ENCODE assay signal across 27 cellular contexts in genomic region chr10:83612746-83613145, GRCh38.
"Had no signal": no experiment of that assay in that cellular context is flagged by ENCODE, and none has a peak within 500 bp of the region (broad histone marks: within the 10 kb centered on the region; RNA-seq: fewer than 3 reads in every experiment).

No MANE protein-coding gene starts in this region.

- DNase-seq: activated CD4-positive, alpha-beta T cell treated with anti-CD3 and anti-CD28 coated beads for 48 hours; activated CD4-positive, alpha-beta T cell treated with anti-CD3 and anti-CD28 coated beads, Interleukin-2, amount 50 U/mL, for 4 hours; activated CD4-positive, CD25-positive, alpha-beta regulatory T cell treated with anti-CD3 and anti-CD28 coated beads, Interleukin-2, amount 50 U/mL, for 72 hours; activated CD8-positive, alpha-beta memory T cell treated with anti-CD3 and anti-CD28 coated beads, Interleukin-2, amount 10 ng/mL, durations not matched to agents 7 days and 5 days; activated effector memory CD4-positive, alpha-beta T cell treated with Interleukin-2 at 50 U/mL for 16 hours; activated naive CD4-positive, alpha-beta T cell treated with Interleukin-2 at 50 U/mL for 16 hours; activated naive CD8-positive, alpha-beta T cell treated with anti-CD3 and anti-CD28 coated beads, Interleukin-2, amount 50 U/mL, for 24 hours; activated T-cell treated with anti-CD3 and anti-CD28 coated beads, Interleukin-2, amount 50 U/mL, for 24 hours; central memory CD4-positive, alpha-beta T cell; Karpas-422; NCI-H1105 treated with DMSO at 0.1 percent for 48 hours; NCI-H146; NCI-H187 treated with DMSO at 0.1 percent for 48 hours; NCI-H2081 treated with DMSO at 0.1 percent for 48 hours; NCI-H2171 treated with DMSO at 0.1 percent for 48 hours; NCI-H226; NCI-H526; NCI-H82; PC-3; SHP77 had no signal

- H3K27me3 ChIP-seq: ascending aorta, brain microvascular endothelial cell had no signal

- H3K27ac ChIP-seq: ascending aorta had no signal

- ATAC-seq: activated CD8-positive, alpha-beta memory T cell treated with anti-CD3 and anti-CD28 coated beads, Interleukin-2, amount 10 ng/mL, durations not matched to agents 7 days and 5 days; activated naive CD4-positive, alpha-beta T cell treated with anti-CD3 and anti-CD28 coated beads, Interleukin-2, amount 50 U/mL, for 72 hours; activated naive CD8-positive, alpha-beta T cell treated with anti-CD3 and anti-CD28 coated beads, Interleukin-2, amount 50 U/mL, for 24 hours; K562; PC-3; WTC11 had no signal

- H3K9me3 ChIP-seq: ascending aorta had no signal

- H3K4me1 ChIP-seq: ascending aorta had no signal

- H3K4me3 Mint-ChIP-seq: activated CD8-positive, alpha-beta memory T cell treated with anti-CD3 and anti-CD28 coated beads, Interleukin-2, amount 10 ng/mL, durations not matched to agents 7 days and 5 days; activated naive CD8-positive, alpha-beta T cell treated with anti-CD3 and anti-CD28 coated beads, Interleukin-2, amount 50 U/mL, for 24 hours; activated T-cell treated with anti-CD3 and anti-CD28 coated beads, Interleukin-2, amount 50 U/mL, for 24 hours; activated T-helper 1 cell treated with anti-CD3 and anti-CD28 coated beads, Interleukin-12 subunit alpha, Interleukin-12 subunit beta, Interleukin-2, Interleukin-4 antibody, amounts not matched to agents 30 ng/mL and 10 ng/mL and 1 ng/mL, durations not matched to agents 14 hours and 24 hours and 36 hours; T-helper 1 cell treated with Interleukin-12 subunit alpha and Interleukin-12 subunit beta and Interleukin-4 antibody, amounts not matched to agents 30 μg/mL and 1 μg/mL, for 36 hours; WTC11 had no signal

- H3K4me3 ChIP-seq: ascending aorta, K562 had no signal

- H3K36me3 ChIP-seq: ascending aorta, brain microvascular endothelial cell had no signal

- H3K4me1 Mint-ChIP-seq: activated CD8-positive, alpha-beta memory T cell treated with anti-CD3 and anti-CD28 coated beads, Interleukin-2, amount 10 ng/mL, durations not matched to agents 7 days and 5 days; activated naive CD8-positive, alpha-beta T cell treated with anti-CD3 and anti-CD28 coated beads, Interleukin-2, amount 50 U/mL, for 24 hours; WTC11 had no signal

- H3K9me3 Mint-ChIP-seq: activated T-cell treated with anti-CD3 and anti-CD28 coated beads, Interleukin-2, amount 50 U/mL, for 24 hours; activated T-helper 1 cell treated with anti-CD3 and anti-CD28 coated beads, Interleukin-12 subunit alpha, Interleukin-12 subunit beta, Interleukin-2, Interleukin-4 antibody, amounts not matched to agents 30 ng/mL and 10 ng/mL and 1 ng/mL, durations not matched to agents 14 hours and 24 hours and 36 hours; WTC11 had no signal

- H3K27ac Mint-ChIP-seq: activated CD8-positive, alpha-beta memory T cell treated with anti-CD3 and anti-CD28 coated beads, Interleukin-2, amount 10 ng/mL, durations not matched to agents 7 days and 5 days; activated naive CD4-positive, alpha-beta T cell treated with anti-CD3 and anti-CD28 coated beads, Interleukin-2, amount 50 U/mL, for 72 hours; activated naive CD8-positive, alpha-beta T cell treated with anti-CD3 and anti-CD28 coated beads, Interleukin-2, amount 50 U/mL, for 24 hours; activated T-cell treated with anti-CD3 and anti-CD28 coated beads, Interleukin-2, amount 50 U/mL, for 24 hours; activated T-helper 1 cell treated with anti-CD3 and anti-CD28 coated beads, Interleukin-12 subunit alpha, Interleukin-12 subunit beta, Interleukin-2, Interleukin-4 antibody, amounts not matched to agents 30 ng/mL and 10 ng/mL and 1 ng/mL, durations not matched to agents 14 hours and 24 hours and 36 hours; T-helper 1 cell treated with Interleukin-12 subunit alpha and Interleukin-12 subunit beta and Interleukin-4 antibody, amounts not matched to agents 30 μg/mL and 1 μg/mL, for 36 hours; WTC11 had no signal

- H3K36me3 Mint-ChIP-seq: activated CD8-positive, alpha-beta memory T cell treated with anti-CD3 and anti-CD28 coated beads, Interleukin-2, amount 10 ng/mL, durations not matched to agents 7 days and 5 days; activated naive CD4-positive, alpha-beta T cell treated with anti-CD3 and anti-CD28 coated beads, Interleukin-2, amount 50 U/mL, for 72 hours; WTC11 had no signal
